ENCODE assay signal across 10 cellular contexts in the genomic region with DNA sequence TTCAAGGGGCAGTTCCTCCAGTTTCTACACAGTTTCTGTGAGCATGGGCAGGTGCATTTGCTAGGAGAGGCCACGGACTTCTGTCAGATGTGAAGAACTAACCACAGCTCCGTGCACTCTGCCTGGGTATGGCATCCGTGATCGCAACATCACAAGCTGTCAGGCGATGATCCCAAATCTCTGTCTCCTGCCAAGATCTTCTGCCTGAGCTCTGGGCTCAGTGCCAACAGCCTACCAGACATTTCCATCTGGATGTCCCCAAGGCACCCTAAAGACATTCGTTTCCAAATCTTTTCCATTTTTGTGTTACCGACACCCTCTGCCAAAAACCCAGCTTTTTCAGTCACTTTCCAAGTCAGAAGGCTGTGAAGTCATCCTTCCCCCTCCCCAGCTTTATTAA.
"Had no signal": no experiment of that assay in that cellular context is flagged by ENCODE, and none has a peak within 500 bp of the region (broad histone marks: within the 10 kb centered on the region; RNA-seq: fewer than 3 reads in every experiment).

No MANE protein-coding gene starts in this region.

- DNase-seq: activated naive CD4-positive, alpha-beta T cell treated with anti-CD3 and anti-CD28 coated beads for 36 hours; activated naive CD8-positive, alpha-beta T cell treated with anti-CD3 and anti-CD28 coated beads, Interleukin-2, amount 50 U/mL, for 24 hours; activated T-cell treated with anti-CD3 and anti-CD28 coated beads for 4 hours; left ventricle myocardium superior; mesendoderm; right lobe of liver; stimulated activated naive CD8-positive, alpha-beta T cell treated with anti-CD3 and anti-CD28 coated beads, Interleukin-15, Interleukin-2, amounts not matched to agents 100 U/mL and 50 U/mL, for 24 hours; T-cell; T1000; trophoblast cell had no signal
